Comparison of ENCODE assay signal across 1 cellular context in genomic region chr2:96241227-96241626, GRCh38.
TF ChIP-seq lines count a peak whose summit lies in the region.

No MANE protein-coding gene starts in this region.

TF ChIP-seq in GM23338, 12 proteins besides CTCF, POLR2A, EP300 and RAD21 (continued from another document):
- TF ChIP-seq, protein P1, sequence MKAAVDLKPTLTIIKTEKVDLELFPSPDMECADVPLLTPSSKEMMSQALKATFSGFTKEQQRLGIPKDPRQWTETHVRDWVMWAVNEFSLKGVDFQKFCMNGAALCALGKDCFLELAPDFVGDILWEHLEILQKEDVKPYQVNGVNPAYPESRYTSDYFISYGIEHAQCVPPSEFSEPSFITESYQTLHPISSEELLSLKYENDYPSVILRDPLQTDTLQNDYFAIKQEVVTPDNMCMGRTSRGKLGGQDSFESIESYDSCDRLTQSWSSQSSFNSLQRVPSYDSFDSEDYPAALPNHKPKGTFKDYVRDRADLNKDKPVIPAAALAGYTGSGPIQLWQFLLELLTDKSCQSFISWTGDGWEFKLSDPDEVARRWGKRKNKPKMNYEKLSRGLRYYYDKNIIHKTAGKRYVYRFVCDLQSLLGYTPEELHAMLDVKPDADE (IDR thresholded peaks at IDR 0.05) = no peak
- no peak for TF ChIP-seq NANOG (IDR thresholded peaks at IDR 0.05; ENCODE audit: borderline replicate concordance)
- TF ChIP-seq POLR2AphosphoS5 (IDR thresholded peaks at IDR 0.05; ENCODE audit: low read depth) = no peak
- TF ChIP-seq, protein P2, sequence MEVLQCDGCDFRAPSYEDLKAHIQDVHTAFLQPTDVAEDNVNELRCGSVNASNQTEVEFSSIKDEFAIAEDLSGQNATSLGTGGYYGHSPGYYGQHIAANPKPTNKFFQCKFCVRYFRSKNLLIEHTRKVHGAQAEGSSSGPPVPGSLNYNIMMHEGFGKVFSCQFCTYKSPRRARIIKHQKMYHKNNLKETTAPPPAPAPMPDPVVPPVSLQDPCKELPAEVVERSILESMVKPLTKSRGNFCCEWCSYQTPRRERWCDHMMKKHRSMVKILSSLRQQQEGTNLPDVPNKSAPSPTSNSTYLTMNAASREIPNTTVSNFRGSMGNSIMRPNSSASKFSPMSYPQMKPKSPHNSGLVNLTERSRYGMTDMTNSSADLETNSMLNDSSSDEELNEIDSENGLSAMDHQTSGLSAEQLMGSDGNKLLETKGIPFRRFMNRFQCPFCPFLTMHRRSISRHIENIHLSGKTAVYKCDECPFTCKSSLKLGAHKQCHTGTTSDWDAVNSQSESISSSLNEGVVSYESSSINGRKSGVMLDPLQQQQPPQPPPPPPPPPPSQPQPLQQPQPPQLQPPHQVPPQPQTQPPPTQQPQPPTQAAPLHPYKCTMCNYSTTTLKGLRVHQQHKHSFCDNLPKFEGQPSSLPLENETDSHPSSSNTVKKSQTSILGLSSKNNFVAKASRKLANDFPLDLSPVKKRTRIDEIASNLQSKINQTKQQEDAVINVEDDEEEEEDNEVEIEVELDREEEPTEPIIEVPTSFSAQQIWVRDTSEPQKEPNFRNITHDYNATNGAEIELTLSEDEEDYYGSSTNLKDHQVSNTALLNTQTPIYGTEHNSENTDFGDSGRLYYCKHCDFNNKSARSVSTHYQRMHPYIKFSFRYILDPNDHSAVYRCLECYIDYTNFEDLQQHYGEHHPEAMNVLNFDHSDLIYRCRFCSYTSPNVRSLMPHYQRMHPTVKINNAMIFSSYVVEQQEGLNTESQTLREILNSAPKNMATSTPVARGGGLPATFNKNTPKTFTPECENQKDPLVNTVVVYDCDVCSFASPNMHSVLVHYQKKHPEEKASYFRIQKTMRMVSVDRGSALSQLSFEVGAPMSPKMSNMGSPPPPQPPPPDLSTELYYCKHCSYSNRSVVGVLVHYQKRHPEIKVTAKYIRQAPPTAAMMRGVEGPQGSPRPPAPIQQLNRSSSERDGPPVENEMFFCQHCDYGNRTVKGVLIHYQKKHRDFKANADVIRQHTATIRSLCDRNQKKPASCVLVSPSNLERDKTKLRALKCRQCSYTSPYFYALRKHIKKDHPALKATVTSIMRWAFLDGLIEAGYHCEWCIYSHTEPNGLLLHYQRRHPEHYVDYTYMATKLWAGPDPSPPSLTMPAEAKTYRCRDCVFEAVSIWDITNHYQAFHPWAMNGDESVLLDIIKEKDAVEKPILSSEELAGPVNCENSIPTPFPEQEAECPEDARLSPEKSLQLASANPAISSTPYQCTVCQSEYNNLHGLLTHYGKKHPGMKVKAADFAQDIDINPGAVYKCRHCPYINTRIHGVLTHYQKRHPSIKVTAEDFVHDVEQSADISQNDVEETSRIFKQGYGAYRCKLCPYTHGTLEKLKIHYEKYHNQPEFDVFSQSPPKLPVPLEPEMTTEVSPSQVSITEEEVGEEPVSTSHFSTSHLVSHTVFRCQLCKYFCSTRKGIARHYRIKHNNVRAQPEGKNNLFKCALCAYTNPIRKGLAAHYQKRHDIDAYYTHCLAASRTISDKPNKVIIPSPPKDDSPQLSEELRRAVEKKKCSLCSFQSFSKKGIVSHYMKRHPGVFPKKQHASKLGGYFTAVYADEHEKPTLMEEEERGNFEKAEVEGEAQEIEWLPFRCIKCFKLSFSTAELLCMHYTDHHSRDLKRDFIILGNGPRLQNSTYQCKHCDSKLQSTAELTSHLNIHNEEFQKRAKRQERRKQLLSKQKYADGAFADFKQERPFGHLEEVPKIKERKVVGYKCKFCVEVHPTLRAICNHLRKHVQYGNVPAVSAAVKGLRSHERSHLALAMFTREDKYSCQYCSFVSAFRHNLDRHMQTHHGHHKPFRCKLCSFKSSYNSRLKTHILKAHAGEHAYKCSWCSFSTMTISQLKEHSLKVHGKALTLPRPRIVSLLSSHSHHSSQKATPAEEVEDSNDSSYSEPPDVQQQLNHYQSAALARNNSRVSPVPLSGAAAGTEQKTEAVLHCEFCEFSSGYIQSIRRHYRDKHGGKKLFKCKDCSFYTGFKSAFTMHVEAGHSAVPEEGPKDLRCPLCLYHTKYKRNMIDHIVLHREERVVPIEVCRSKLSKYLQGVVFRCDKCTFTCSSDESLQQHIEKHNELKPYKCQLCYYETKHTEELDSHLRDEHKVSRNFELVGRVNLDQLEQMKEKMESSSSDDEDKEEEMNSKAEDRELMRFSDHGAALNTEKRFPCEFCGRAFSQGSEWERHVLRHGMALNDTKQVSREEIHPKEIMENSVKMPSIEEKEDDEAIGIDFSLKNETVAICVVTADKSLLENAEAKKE (CRISPR knock-in tag; IDR thresholded peaks at IDR 0.05) = no peak
- no peak for TF ChIP-seq ZNF331 (CRISPR knock-in tag; IDR thresholded peaks at IDR 0.05; ENCODE audit: low read depth)
- TF ChIP-seq, protein P3, sequence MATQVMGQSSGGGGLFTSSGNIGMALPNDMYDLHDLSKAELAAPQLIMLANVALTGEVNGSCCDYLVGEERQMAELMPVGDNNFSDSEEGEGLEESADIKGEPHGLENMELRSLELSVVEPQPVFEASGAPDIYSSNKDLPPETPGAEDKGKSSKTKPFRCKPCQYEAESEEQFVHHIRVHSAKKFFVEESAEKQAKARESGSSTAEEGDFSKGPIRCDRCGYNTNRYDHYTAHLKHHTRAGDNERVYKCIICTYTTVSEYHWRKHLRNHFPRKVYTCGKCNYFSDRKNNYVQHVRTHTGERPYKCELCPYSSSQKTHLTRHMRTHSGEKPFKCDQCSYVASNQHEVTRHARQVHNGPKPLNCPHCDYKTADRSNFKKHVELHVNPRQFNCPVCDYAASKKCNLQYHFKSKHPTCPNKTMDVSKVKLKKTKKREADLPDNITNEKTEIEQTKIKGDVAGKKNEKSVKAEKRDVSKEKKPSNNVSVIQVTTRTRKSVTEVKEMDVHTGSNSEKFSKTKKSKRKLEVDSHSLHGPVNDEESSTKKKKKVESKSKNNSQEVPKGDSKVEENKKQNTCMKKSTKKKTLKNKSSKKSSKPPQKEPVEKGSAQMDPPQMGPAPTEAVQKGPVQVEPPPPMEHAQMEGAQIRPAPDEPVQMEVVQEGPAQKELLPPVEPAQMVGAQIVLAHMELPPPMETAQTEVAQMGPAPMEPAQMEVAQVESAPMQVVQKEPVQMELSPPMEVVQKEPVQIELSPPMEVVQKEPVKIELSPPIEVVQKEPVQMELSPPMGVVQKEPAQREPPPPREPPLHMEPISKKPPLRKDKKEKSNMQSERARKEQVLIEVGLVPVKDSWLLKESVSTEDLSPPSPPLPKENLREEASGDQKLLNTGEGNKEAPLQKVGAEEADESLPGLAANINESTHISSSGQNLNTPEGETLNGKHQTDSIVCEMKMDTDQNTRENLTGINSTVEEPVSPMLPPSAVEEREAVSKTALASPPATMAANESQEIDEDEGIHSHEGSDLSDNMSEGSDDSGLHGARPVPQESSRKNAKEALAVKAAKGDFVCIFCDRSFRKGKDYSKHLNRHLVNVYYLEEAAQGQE (IDR thresholded peaks at IDR 0.05; ENCODE audit: unreplicated experiment) = no peak
- no peak for TF ChIP-seq ZNF114 (CRISPR knock-in tag; IDR thresholded peaks at IDR 0.05)
- no peak for TF ChIP-seq CREB1 (CRISPR knock-in tag; IDR thresholded peaks at IDR 0.05; ENCODE audit: low read depth)
